ENCODE assay signal across 28 cellular contexts in genomic region chr3:23452408-23452807, GRCh38.
"Had no signal": no experiment of that assay in that cellular context is flagged by ENCODE, and none has a peak within 500 bp of the region (broad histone marks: within the 10 kb centered on the region; RNA-seq: fewer than 3 reads in every experiment).

No MANE protein-coding gene starts in this region.

- H3K36me3 ChIP-seq: stomach, suprapubic skin, thoracic aorta, thyroid gland, tibial artery, tibial nerve, transverse colon, upper lobe of left lung, upper lobe of right lung, uterus, vagina had no signal

- H3K4me1 ChIP-seq: upper lobe of right lung, uterus had no signal

- H3K27ac Mint-ChIP-seq: stimulated activated effector memory CD8-positive, alpha-beta T cell treated with anti-CD3 and anti-CD28 coated beads, Interleukin-12 subunit alpha, Interleukin-12 subunit beta, amount 100 ng/mL, for 72 hours; stimulated activated memory B cell treated with anti-CD40 and anti-IgM and Interleukin-4, amounts not matched to agents 10 μg/mL and 1 μg/mL and 100 μg/mL, for 72 hours; stimulated activated naive B cell treated with anti-CD40 and anti-IgM and Interleukin-4, amounts not matched to agents 10 μg/mL and 1 μg/mL and 100 μg/mL, for 72 hours; stimulated activated naive CD8-positive, alpha-beta T cell treated with anti-CD3 and anti-CD28 coated beads, Interleukin-15, amount 100 ng/mL, for 72 hours; stimulated activated naive CD8-positive, alpha-beta T cell treated with anti-CD3 and anti-CD28 coated beads, Interleukin-15, Interleukin-2, amounts not matched to agents 100 ng/mL and 50 ng/mL, for 24 hours; type B pancreatic cell had no signal

- H3K27ac ChIP-seq: stomach, suprapubic skin, thoracic aorta, thyroid gland, tibial artery, tibial nerve, transverse colon, upper lobe of left lung, upper lobe of right lung, uterus, vagina had no signal

- H3K9me3 Mint-ChIP-seq: stimulated activated effector memory CD8-positive, alpha-beta T cell treated with anti-CD3 and anti-CD28 coated beads, Interleukin-12 subunit alpha, Interleukin-12 subunit beta, amount 100 ng/mL, for 72 hours; stimulated activated memory B cell treated with anti-CD40 and anti-IgM and Interleukin-4, amounts not matched to agents 10 μg/mL and 1 μg/mL and 100 μg/mL, for 72 hours had no signal

- H3K27me3 Mint-ChIP-seq: stimulated activated memory B cell treated with anti-CD40 and anti-IgM and Interleukin-4, amounts not matched to agents 10 μg/mL and 1 μg/mL and 100 μg/mL, for 72 hours; stimulated activated naive B cell treated with anti-CD40 and anti-IgM and Interleukin-4, amounts not matched to agents 10 μg/mL and 1 μg/mL and 100 μg/mL, for 72 hours; stimulated activated naive CD8-positive, alpha-beta T cell treated with anti-CD3 and anti-CD28 coated beads, Interleukin-15, amount 100 ng/mL, for 72 hours; stimulated activated naive CD8-positive, alpha-beta T cell treated with anti-CD3 and anti-CD28 coated beads, Interleukin-15, Interleukin-2, amounts not matched to agents 100 ng/mL and 50 ng/mL, for 24 hours; type B pancreatic cell had no signal

- H3K36me3 Mint-ChIP-seq: stimulated activated effector memory CD8-positive, alpha-beta T cell treated with anti-CD3 and anti-CD28 coated beads, Interleukin-12 subunit alpha, Interleukin-12 subunit beta, amount 100 ng/mL, for 72 hours had no signal

- H3K9me3 ChIP-seq: stomach, suprapubic skin, testis, thoracic aorta, thyroid gland, tibial artery, transverse colon, upper lobe of left lung, upper lobe of right lung, uterus, vagina had no signal

- DNase-seq: stimulated activated CD4-positive, alpha-beta T cell treated with anti-CD3 and anti-CD28 coated beads, Interleukin-2, amount 100 ng/mL, for 48 hours; stimulated activated CD4-positive, alpha-beta T cell treated with anti-CD3 and anti-CD28 coated beads, Interleukin-4, amount 100 ng/mL, for 1 hour; stimulated activated CD4-positive, alpha-beta T cell treated with anti-CD3 and anti-CD28 coated beads, Interleukin-4, amount 100 ng/mL, for 24 hours; stimulated activated CD4-positive, alpha-beta T cell treated with anti-CD3 and anti-CD28 coated beads, Interleukin-4, amount 100 ng/mL, for 4 hours; stimulated activated CD8-positive, alpha-beta memory T cell treated with anti-CD3 and anti-CD28 coated beads, Interleukin-4, amount 100 ng/mL, for 48 hours; stimulated activated naive B cell treated with anti-CD40 and anti-IgM and Interleukin-4, amounts not matched to agents 10 μg/mL and 1 μg/mL and 100 μg/mL, for 72 hours; stimulated activated naive CD4-positive, alpha-beta T cell; stimulated activated naive CD4-positive, alpha-beta T cell treated with Interleukin-2 at 50 U/mL for 16 hours; stimulated activated naive CD8-positive, alpha-beta T cell treated with anti-CD3 and anti-CD28 coated beads, Interleukin-15, amount 100 ng/mL, for 72 hours; stimulated activated naive CD8-positive, alpha-beta T cell treated with anti-CD3 and anti-CD28 coated beads, Interleukin-15, Interleukin-2, amounts not matched to agents 100 U/mL and 50 U/mL, for 24 hours; stomach; substantia nigra; thyroid gland; tibial artery; transverse colon; trophoblast cell; upper lobe of left lung; upper lobe of right lung; uterus had no signal

- H3K4me3 Mint-ChIP-seq: stimulated activated effector memory CD8-positive, alpha-beta T cell treated with anti-CD3 and anti-CD28 coated beads, Interleukin-12 subunit alpha, Interleukin-12 subunit beta, amount 100 ng/mL, for 72 hours; stimulated activated memory B cell treated with anti-CD40 and anti-IgM and Interleukin-4, amounts not matched to agents 10 μg/mL and 1 μg/mL and 100 μg/mL, for 72 hours; stimulated activated naive B cell treated with anti-CD40 and anti-IgM and Interleukin-4, amounts not matched to agents 10 μg/mL and 1 μg/mL and 100 μg/mL, for 72 hours; stimulated activated naive CD8-positive, alpha-beta T cell treated with anti-CD3 and anti-CD28 coated beads, Interleukin-15, amount 100 ng/mL, for 72 hours; stimulated activated naive CD8-positive, alpha-beta T cell treated with anti-CD3 and anti-CD28 coated beads, Interleukin-15, Interleukin-2, amounts not matched to agents 100 ng/mL and 50 ng/mL, for 24 hours; type B pancreatic cell had no signal

- H3K4me1 Mint-ChIP-seq: stimulated activated effector memory CD8-positive, alpha-beta T cell treated with anti-CD3 and anti-CD28 coated beads, Interleukin-12 subunit alpha, Interleukin-12 subunit beta, amount 100 ng/mL, for 72 hours had no signal

- H3K4me3 ChIP-seq: stomach, suprapubic skin, testis, thoracic aorta, thyroid gland, tibial artery, tibial nerve, transverse colon, upper lobe of left lung, upper lobe of right lung, uterus, vagina had no signal
